8 cellular contexts compared by ENCODE assay signal in the genomic region with DNA sequence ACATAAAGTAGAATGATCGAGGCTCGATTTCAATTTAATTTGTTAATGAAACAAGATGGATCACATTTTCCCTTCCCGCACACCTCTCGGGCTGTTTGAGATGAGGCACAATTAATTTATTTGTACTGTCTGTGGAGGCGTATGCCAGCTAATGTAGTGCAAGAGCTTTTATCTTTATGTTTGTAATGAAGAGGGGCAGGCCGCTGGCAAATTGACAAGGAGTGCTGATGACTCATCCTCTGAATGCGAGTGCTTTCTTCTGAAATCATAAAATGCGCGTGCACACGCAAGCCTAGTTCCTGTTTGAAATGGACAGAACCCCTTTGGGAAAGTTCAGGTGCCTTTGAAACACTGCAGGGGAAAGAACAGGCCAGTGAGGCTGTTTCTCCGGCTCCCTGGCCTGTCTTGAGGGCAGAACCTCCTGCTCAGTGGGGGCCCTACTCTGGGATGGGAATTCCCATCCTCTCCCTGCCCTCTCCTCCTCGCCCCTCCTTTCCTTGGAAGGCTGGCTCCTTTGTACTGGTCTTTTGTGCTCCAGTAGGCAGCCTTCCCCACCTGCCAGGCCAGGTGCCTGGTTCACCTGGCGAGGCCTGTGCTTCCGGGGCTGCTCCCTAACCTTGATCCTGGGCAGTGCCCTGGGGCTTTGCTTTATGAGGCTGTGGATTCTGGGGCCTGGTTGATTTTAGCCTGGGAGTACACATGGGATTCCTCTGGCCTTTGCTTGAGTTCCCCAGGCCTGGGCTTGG. TPM values are rescaled to one million over a fixed set of nuclear protein-coding genes. Genes with fewer than 3 reads are reported as not detected.
DNase-seq lines count a peak whose midpoint lies in the region; ATAC-seq and TF ChIP-seq lines count a peak whose summit lies in the region.

No MANE protein-coding gene starts in this region.

- H4K12ac ChIP-seq in trophoblast cell (ENCODE audit: low read depth, low read length), result peak overlapping the region; percentile 60

- H3K79me1 ChIP-seq in trophoblast cell (ENCODE audit: low read length), result peaks cover 20% of the 10 kb centered on the region

- H4K20me1 ChIP-seq in OCI-LY7 (ENCODE audit: insufficient read depth, low read length), result no peaks in the 10 kb centered on the region

- POLR2A ChIA-PET in A673 (lab: Charles Lee; ENCODE audit: low non-redundant PET) (no interaction called here), RWPE1 (lab: Yijun Ruan, JAX; ENCODE audit: low non-redundant PET) (no interaction called here), OCI-LY7 (lab: Charles Lee) (no interaction called here)

- H4K91ac ChIP-seq in trophoblast cell (ENCODE audit: low read depth, low read length), result peak overlapping the region; percentile 59

- no peaks in the 10 kb centered on the region for H3K9me3 ChIP-seq in A673 (ENCODE audit: low read depth, low read length, poor library complexity, severe bottlenecking)
- H3K9me3 ChIP-seq in trophoblast cell (ENCODE audit: insufficient read depth, low read depth, low read length), result no peaks in the 10 kb centered on the region
- H3K9me3 ChIP-seq in OCI-LY7 (ENCODE audit: low read length), result no peaks in the 10 kb centered on the region

- H3K9ac ChIP-seq in trophoblast cell (ENCODE audit: low read length), result no peak overlapping the region

- H3K18ac ChIP-seq in trophoblast cell (ENCODE audit: low read length), result peak overlapping the region; percentile 89

- H2AFZ ChIP-seq in trophoblast cell (ENCODE audit: insufficient read depth, low read length, poor library complexity), result peak overlapping the region; percentile 30
- H2AFZ ChIP-seq in OCI-LY7 (ENCODE audit: low read length), result no peak overlapping the region

- H3K27ac ChIP-seq in A673 (ENCODE audit: low read depth, low read length, poor library complexity, severe bottlenecking), result peak overlapping the region; percentile 73
- H3K27ac ChIP-seq in RWPE1, result peak overlapping the region; percentile 94
- peak overlapping the region; percentile 97 for H3K27ac ChIP-seq in trophoblast cell (ENCODE audit: low read depth, low read length)
- H3K27ac ChIP-seq in OCI-LY7 (ENCODE audit: low read depth, low read length, poor library complexity, severe bottlenecking), result no peak overlapping the region

- peak overlapping the region; percentile 58 for H2BK12ac ChIP-seq in trophoblast cell (ENCODE audit: low read length)

- CTCF ChIA-PET in A673 (lab: Charles Lee) (no interaction called here), RWPE1 (lab: Yijun Ruan, JAX) (interaction anchor here (0.6 to 0.7 kb wide), 2 partner anchors 169 to 592 kb away, joined by 3 read pairs; no protein-coding TSS in a partner anchor), OCI-LY7 (lab: Charles Lee; ENCODE audit: unreplicated experiment) (no interaction called here)

- H3K27me3 ChIP-seq in A673 (replicated peaks; ENCODE audit: insufficient read depth, low read depth, low read length, poor library complexity), result no peaks in the 10 kb centered on the region
- no peaks in the 10 kb centered on the region for H3K27me3 ChIP-seq in trophoblast cell (ENCODE audit: insufficient read depth, low read length)

- H3K79me2 ChIP-seq in trophoblast cell (ENCODE audit: control insufficient read depth, insufficient read depth, low read length, poor library complexity) (peaks cover 31% of the 10 kb centered on the region), OCI-LY7 (ENCODE audit: insufficient read depth, low read depth, low read length) (no peaks in the 10 kb centered on the region)

- intact Hi-C loops in A673 (cut with micrococcal nuclease; ENCODE audit: unreplicated experiment), result no loop called here
- intact Hi-C loops in OCI-LY7 (cut with micrococcal nuclease; ENCODE audit: unreplicated experiment), result no loop called here

- peak overlapping the region; percentile 60 for H2BK5ac ChIP-seq in trophoblast cell (ENCODE audit: low read depth, low read length, poor library complexity)

- DNase-seq in A673 (ENCODE audit: low spot score) (peak; percentile 92), HUDEP-2 (lab: John Stamatoyannopoulos, UW; ENCODE audit: unreplicated experiment in 76 of 76) (peak in 74 of 76 experiments; percentile 8 to 93 (median 75)), RWPE1 (ENCODE audit: low spot score) (peak; percentile 89), fibroblast of the conjunctiva (ENCODE audit: low read depth) (peak; percentile 82), trophoblast cell (peak in 1 of 2 donors; percentile 54), NK-92 (lab: John Stamatoyannopoulos, UW; ENCODE audit: unreplicated experiment) (no peak), OCI-LY7 (ENCODE audit: low spot score) (no peak)

- H3K4me1 ChIP-seq in A673 (ENCODE audit: insufficient read depth, low read length, poor library complexity, severe bottlenecking), result peaks cover 51% of the 10 kb centered on the region
- peaks cover 38 to 53% of the 10 kb centered on the region in 2 experiments for H3K4me1 ChIP-seq in trophoblast cell (ENCODE audit: control insufficient read depth in 1 of 2, insufficient read depth in 2 of 2, low read length in 2 of 2)
- no peaks in the 10 kb centered on the region for H3K4me1 ChIP-seq in OCI-LY7 (ENCODE audit: insufficient read depth, low read length, poor library complexity, severe bottlenecking)

- H3K36me3 ChIP-seq in A673 (ENCODE audit: insufficient read depth, low read length, poor library complexity, severe bottlenecking) (no peaks in the 10 kb centered on the region), trophoblast cell (ENCODE audit: control insufficient read depth in 1 of 2, insufficient read depth in 2 of 2, low read length in 2 of 2) (peaks cover 0 to 5% of the 10 kb centered on the region in 2 experiments), OCI-LY7 (ENCODE audit: insufficient read depth, low read length) (no peaks in the 10 kb centered on the region)

- TF ChIP-seq CTCF in A673 (conservative IDR thresholded peaks at IDR 0.05; ENCODE audit: low read depth, low read length) (no peak), RWPE1 (conservative IDR thresholded peaks at IDR 0.05; ENCODE audit: low read depth) (no peak), OCI-LY7 (conservative IDR thresholded peaks at IDR 0.05; ENCODE audit: low read length) (no peak)

- H3K14ac ChIP-seq in trophoblast cell (ENCODE audit: low read length), result peak overlapping the region; percentile 86

- H4K8ac ChIP-seq in trophoblast cell (ENCODE audit: low read depth, low read length), result peak overlapping the region; percentile 64

- no peaks in the 10 kb centered on the region for H3K9me2 ChIP-seq in OCI-LY7 (ENCODE audit: insufficient read depth, low read length)

- peak overlapping the region; percentile 91 for H3K4ac ChIP-seq in trophoblast cell (ENCODE audit: low read depth, low read length)

- no peak for ATAC-seq in HG03025 (IDR thresholded peaks at IDR 0.05; ENCODE audit: low FRiP score, unreplicated experiment)

- WGBS in trophoblast cell (ENCODE audit: extremely low coverage, insufficient coverage, insufficient read length), result no CpG with 5 or more reads among the region's 14 CpGs

- H3K4me2 ChIP-seq in trophoblast cell (ENCODE audit: low read length) (peak overlapping the region; percentile 57), OCI-LY7 (ENCODE audit: low read length) (no peak overlapping the region)

- BruUV-seq in A673 (replicated peaks; lab: Mats Ljungman, UMichigan) (no TSS peak), OCI-LY7 (replicated peaks; lab: Mats Ljungman, UMichigan) (no TSS peak)

- H3K23ac ChIP-seq in trophoblast cell (ENCODE audit: low read length), result no peak overlapping the region

- H3K4me3 ChIP-seq in A673 (ENCODE audit: low read depth, low read length, poor library complexity, severe bottlenecking) (peak overlapping the region; percentile 37), trophoblast cell (ENCODE audit: low read depth, low read length) (no peak overlapping the region), OCI-LY7 (ENCODE audit: low read depth, low read length, poor library complexity, severe bottlenecking) (no peak overlapping the region)

- peak overlapping the region; percentile 95 for H2BK120ac ChIP-seq in trophoblast cell (ENCODE audit: insufficient read depth, low read length, poor library complexity)

- peak overlapping the region; percentile 86 for H2AK5ac ChIP-seq in trophoblast cell (ENCODE audit: low read length)

RNA-seq across cellular contexts. Expression of a gene that starts 50.3 kb away (rescaled TPM):
- 74.6 and 81.8 TPM in 2 replicates for total RNA-seq in A673 (2021)
- 102 and 105 TPM in 2 replicates for polyA plus RNA-seq in trophoblast cell (2013)
- 10.8 and 11.5 TPM in 2 replicates for total RNA-seq in OCI-LY7 (2014; rRNA removed; shearing (Covaris generic))
- 3.6 and 5.6 TPM in 2 replicates for total RNA-seq in OCI-LY7 (2022)

Comparison
In these comparisons a context has a peak if more than half of its experiments do, and no peak if none do; other contexts are left out.
1. DNase-seq: peak in A673 (single experiment), HUDEP-2 (74 of 76), RWPE1 (single experiment) and fibroblast of the conjunctiva (single experiment); none in NK-92 (single experiment) and OCI-LY7 (single experiment).